ENCODE assay signal across 21 cellular contexts in the genomic region with DNA sequence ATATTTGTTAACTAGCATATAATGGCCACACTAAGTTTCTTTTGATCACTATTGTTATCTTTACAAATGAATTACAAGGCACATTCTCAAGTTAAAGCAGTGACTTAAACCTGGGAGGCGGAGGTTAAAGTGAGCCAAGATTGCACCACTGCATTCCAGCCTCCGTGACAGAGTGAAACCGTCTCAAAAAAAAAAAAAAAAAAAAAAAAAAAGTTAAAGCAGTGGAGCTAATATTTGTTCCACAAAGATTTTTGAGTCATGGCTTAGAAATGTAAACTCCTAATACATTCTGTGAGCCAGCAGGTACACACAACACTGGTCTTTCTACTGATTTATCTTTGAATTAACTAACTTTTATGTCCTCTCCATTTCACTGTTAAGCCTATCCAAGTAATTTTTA.
DNase-seq lines count a peak whose midpoint lies in the region; ATAC-seq, FAIRE-seq and TF ChIP-seq lines count a peak whose summit lies in the region.
"Had no signal": no experiment of that assay in that cellular context is flagged by ENCODE, and none has a peak within 500 bp of the region (broad histone marks: within the 10 kb centered on the region; RNA-seq: fewer than 3 reads in every experiment).

No MANE protein-coding gene starts in this region.

- no peaks in the 10 kb centered on the region for H3K9me3 ChIP-seq in breast epithelium
- peaks cover 0 to 2% of the 10 kb centered on the region in 2 donors for H3K9me3 ChIP-seq in lung (ENCODE audit: control insufficient read depth in 2 of 2, insufficient read depth in 1 of 2, low read length in 1 of 2)
- no peaks in the 10 kb centered on the region for H3K9me3 ChIP-seq in small intestine (ENCODE audit: control insufficient read depth, low read depth)
- H3K9me3 ChIP-seq in neural progenitor cell (ENCODE audit: low read depth): no peaks in the 10 kb centered on the region
- H3K9me3 ChIP-seq: tibial artery had no signal

- intact Hi-C loops in MCF 10A (cut with micrococcal nuclease) (no loop called here), breast epithelium (cut with DNase I; ENCODE audit: low total_unique reads) (no loop called here)

- H3K27ac ChIP-seq in breast epithelium (no peak overlapping the region), lung (ENCODE audit: low read depth in 1 of 2, low read length in 1 of 2) (no peak overlapping the region), small intestine (ENCODE audit: low read depth in 1 of 2, low read length in 1 of 2) (no peak overlapping the region), neural progenitor cell (no peak overlapping the region)
- H3K27ac ChIP-seq: tibial artery had no signal

- no peaks in the 10 kb centered on the region for H3K79me2 ChIP-seq in neural progenitor cell (ENCODE audit: low read depth)

- no peaks in the 10 kb centered on the region for H3F3A ChIP-seq in neural progenitor cell (ENCODE audit: low read depth)

- DNase-seq in MCF 10A (ENCODE audit: unreplicated experiment) (peak; percentile 67), breast epithelium (ENCODE audit: low spot score in 2 of 2) (no peak), lung (ENCODE audit: low spot score) (no peak), foreskin fibroblast (no peak), NCI-H1694 treated with DMSO at 0.1 percent for 48 hours (lab: John Stamatoyannopoulos, UW) (no peak), small intestine (no peak), neural progenitor cell (ENCODE audit: low spot score) (no peak)
- DNase-seq: activated CD4-positive, alpha-beta T cell treated with anti-CD3 and anti-CD28 coated beads, Interleukin-2, amount 50 U/mL, for 1 hour; activated CD8-positive, alpha-beta memory T cell treated with anti-CD3 and anti-CD28 coated beads, Interleukin-2, amount 50 U/mL, for 48 hours; activated effector memory CD4-positive, alpha-beta T cell treated with Interleukin-2 at 50 U/mL for 16 hours; dermis blood vessel endothelial cell; hypothalamus; midbrain; NCI-H524 treated with DMSO at 0.1 percent for 48 hours; nephron progenitor cell; posterior cingulate gyrus; RPMI8226; stimulated activated naive CD4-positive, alpha-beta T cell treated with Interleukin-2 at 50 U/mL for 16 hours; tibial artery had no signal

- no peaks in the 10 kb centered on the region for H4K20me1 ChIP-seq in neural progenitor cell (ENCODE audit: low read depth)

- TF ChIP-seq CTCF in MCF 10A (IDR thresholded peaks at IDR 0.05; ENCODE audit: unreplicated experiment): no peak
- TF ChIP-seq CTCF in breast epithelium (IDR thresholded peaks at IDR 0.05): no peak
- TF ChIP-seq CTCF in lung (IDR thresholded peaks at IDR 0.05; ENCODE audit: control extremely low read depth, extremely low read depth): no peak
- no peak for TF ChIP-seq CTCF in foreskin fibroblast (IDR thresholded peaks at IDR 0.05; ENCODE audit: low read depth, low read length)
- no peak for TF ChIP-seq CTCF in neural progenitor cell (IDR thresholded peaks at IDR 0.05)

- H3K4me3 ChIP-seq in breast epithelium (no peak overlapping the region), lung (no peak overlapping the region), foreskin fibroblast (ENCODE audit: low read depth in 1 of 2, low read length in 2 of 2) (no peak overlapping the region), small intestine (ENCODE audit: low read depth in 1 of 2, low read length in 2 of 2) (no peak overlapping the region), neural progenitor cell (no peak overlapping the region)
- H3K4me3 ChIP-seq: tibial artery had no signal

- WGBS in lung, 2 donors: 42 to 67% methylated on average over 3 of the region's 3 CpGs
- 36 to 41% (median 37%) methylated on average over 3 of the region's 3 CpGs for WGBS in small intestine, 3 donors

- H3K27ac Mint-ChIP-seq in MCF 10A (ENCODE audit: low read depth, unreplicated experiment): no peak overlapping the region
- H3K27ac Mint-ChIP-seq in neural progenitor cell: no peak overlapping the region
- H3K27ac Mint-ChIP-seq: nephron progenitor cell had no signal

- no TSS peak for BruUV-seq in MCF 10A (replicated peaks; lab: Mats Ljungman, UMichigan)

- TF ChIP-seq POLR2A in breast epithelium (IDR thresholded peaks at IDR 0.05): no peak

- H3K4me1 Mint-ChIP-seq in MCF 10A (ENCODE audit: insufficient read depth, unreplicated experiment) (peaks cover 17% of the 10 kb centered on the region), neural progenitor cell (no peaks in the 10 kb centered on the region)
- H3K4me1 Mint-ChIP-seq: nephron progenitor cell had no signal

- H3K4me1 ChIP-seq in breast epithelium: no peaks in the 10 kb centered on the region
- H3K4me1 ChIP-seq in lung (ENCODE audit: control insufficient read depth in 2 of 2, insufficient read depth in 2 of 2, low read length in 2 of 2): no peaks in the 10 kb centered on the region
- H3K4me1 ChIP-seq in small intestine (ENCODE audit: control insufficient read depth in 2 of 2, insufficient read depth in 1 of 2, low read depth in 1 of 2, low read length in 1 of 2): no peaks in the 10 kb centered on the region
- no peaks in the 10 kb centered on the region for H3K4me1 ChIP-seq in neural progenitor cell
- H3K4me1 ChIP-seq: tibial artery had no signal

- no peaks in the 10 kb centered on the region for H3K36me3 ChIP-seq in breast epithelium
- no peaks in the 10 kb centered on the region for H3K36me3 ChIP-seq in lung (ENCODE audit: control insufficient read depth in 2 of 2, insufficient read depth in 2 of 2, low read length in 2 of 2)
- H3K36me3 ChIP-seq in small intestine (ENCODE audit: control insufficient read depth in 2 of 2, insufficient read depth in 2 of 2, low read length in 2 of 2): no peaks in the 10 kb centered on the region
- no peaks in the 10 kb centered on the region for H3K36me3 ChIP-seq in neural progenitor cell
- H3K36me3 ChIP-seq: tibial artery had no signal

- POLR2A ChIA-PET in MCF 10A (lab: Yijun Ruan, JAX): no interaction called here

- H3K27me3 Mint-ChIP-seq in MCF 10A (ENCODE audit: insufficient read depth, unreplicated experiment) (no peaks in the 10 kb centered on the region), neural progenitor cell (ENCODE audit: insufficient read depth, low read depth) (no peaks in the 10 kb centered on the region)

- CTCF ChIA-PET in MCF 10A (lab: Yijun Ruan, JAX): interaction anchor here (0.6 kb wide), 2 partner anchors 30 to 351 kb away, joined by 4 read pairs; no protein-coding TSS in a partner anchor

- H3K27me3 ChIP-seq in breast epithelium (no peaks in the 10 kb centered on the region), lung (ENCODE audit: control insufficient read depth, insufficient read depth) (no peaks in the 10 kb centered on the region), small intestine (ENCODE audit: control insufficient read depth in 2 of 2, insufficient read depth in 2 of 2, low read length in 2 of 2) (no peaks in the 10 kb centered on the region), neural progenitor cell (no peaks in the 10 kb centered on the region)
- H3K27me3 ChIP-seq: tibial artery had no signal

- ATAC-seq in lung (ENCODE audit: insufficient read depth, low FRiP score): peak; percentile 53

- no peak overlapping the region for H3K4me3 Mint-ChIP-seq in MCF 10A (ENCODE audit: unreplicated experiment)
- H3K4me3 Mint-ChIP-seq in neural progenitor cell: no peak overlapping the region
- H3K4me3 Mint-ChIP-seq: nephron progenitor cell had no signal

- FAIRE-seq in endometrium (lab: Jason Lieb, UNC): peak; percentile 54
- no peak for FAIRE-seq in small intestine (lab: Jason Lieb, UNC)
- FAIRE-seq: endothelial cell of umbilical vein had no signal

- H3K36me3 Mint-ChIP-seq in MCF 10A (ENCODE audit: insufficient read depth, unreplicated experiment) (no peaks in the 10 kb centered on the region), neural progenitor cell (no peaks in the 10 kb centered on the region)

- H3K9ac ChIP-seq in neural progenitor cell: no peak overlapping the region

- H3K9me3 Mint-ChIP-seq in MCF 10A (ENCODE audit: unreplicated experiment): no peaks in the 10 kb centered on the region
- no peaks in the 10 kb centered on the region for H3K9me3 Mint-ChIP-seq in neural progenitor cell
- H3K9me3 Mint-ChIP-seq: nephron progenitor cell had no signal

- no peak overlapping the region for H2AFZ ChIP-seq in neural progenitor cell (replicated peaks)

- no peak overlapping the region for H3K4me2 ChIP-seq in neural progenitor cell
